In the genomic region with DNA sequence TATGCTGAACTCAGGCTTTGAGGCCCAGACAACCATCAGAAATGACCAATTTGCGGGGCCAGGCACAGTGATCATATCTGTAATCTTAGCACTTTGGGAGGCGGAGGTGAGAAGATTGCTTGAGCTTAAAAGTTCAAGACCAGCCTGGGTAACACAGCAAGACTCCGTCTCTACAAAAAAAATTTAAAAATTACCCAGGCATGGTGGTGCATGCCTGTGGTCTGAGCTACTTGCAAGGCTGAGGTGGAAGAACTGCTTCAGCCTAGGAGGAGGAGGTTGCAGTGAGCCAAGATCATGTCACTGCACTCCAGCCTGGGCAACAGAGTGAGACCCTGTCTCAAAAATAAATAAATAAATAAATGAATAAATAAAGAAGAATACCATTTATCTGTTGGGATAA, we compare ENCODE assay signal across 19 cellular contexts.
"Had no signal": no experiment of that assay in that cellular context is flagged by ENCODE, and none has a peak within 500 bp of the region (broad histone marks: within the 10 kb centered on the region; RNA-seq: fewer than 3 reads in every experiment).

No MANE protein-coding gene starts in this region.

- H3K27ac ChIP-seq: left ventricle myocardium inferior, prostate gland, right lobe of liver, SJSA1, suprapubic skin had no signal

- H3K4me3 ChIP-seq: ascending aorta, left ventricle myocardium inferior, prostate gland, right lobe of liver, SJSA1, suprapubic skin, upper lobe of right lung had no signal

- H3K9me3 ChIP-seq: ascending aorta, left ventricle myocardium inferior, prostate gland, right lobe of liver, SJSA1, suprapubic skin, upper lobe of right lung had no signal

- DNase-seq: activated CD4-positive, alpha-beta T cell treated with anti-CD3 and anti-CD28 coated beads for 1 hour; activated CD8-positive, alpha-beta memory T cell treated with anti-CD3 and anti-CD28 coated beads, Interleukin-2, amount 50 U/mL, for 4 hours; activated CD8-positive, alpha-beta T cell treated with anti-CD3 and anti-CD28 coated beads for 36 hours; activated naive CD4-positive, alpha-beta T cell; central memory CD4-positive, alpha-beta T cell; effector memory CD8-positive, alpha-beta T cell; erythroblast; left ventricle myocardium inferior; naive B cell; nucleus accumbens; right lobe of liver; stimulated activated CD4-positive, alpha-beta T cell treated with anti-CD3 and anti-CD28 coated beads, Interleukin-4, amount 100 ng/mL, for 1 hour; stimulated activated CD8-positive, alpha-beta memory T cell treated with anti-CD3 and anti-CD28 coated beads, Interleukin-4, amount 100 ng/mL, for 48 hours; stimulated activated naive CD8-positive, alpha-beta T cell treated with anti-CD3 and anti-CD28 coated beads, Interleukin-15, Interleukin-2, amounts not matched to agents 100 U/mL and 50 U/mL, for 24 hours; upper lobe of right lung had no signal

- ATAC-seq: activated CD8-positive, alpha-beta T cell treated with anti-CD3 and anti-CD28 coated beads for 36 hours; effector memory CD8-positive, alpha-beta T cell; right lobe of liver; stimulated activated naive CD8-positive, alpha-beta T cell treated with anti-CD3 and anti-CD28 coated beads, Interleukin-15, Interleukin-2, amounts not matched to agents 100 U/mL and 50 U/mL, for 24 hours; upper lobe of right lung had no signal

- H3K36me3 ChIP-seq: ascending aorta, left ventricle myocardium inferior, prostate gland, right lobe of liver, SJSA1, suprapubic skin, upper lobe of right lung had no signal

- H3K27me3 ChIP-seq: ascending aorta, right lobe of liver, SJSA1, suprapubic skin, upper lobe of right lung had no signal
